In genomic region chr16:2003827-2004641, GRCh38 we compare ENCODE assay signal across 8 cellular contexts. TPM values are rescaled to one million over a fixed set of nuclear protein-coding genes. Genes with fewer than 3 reads are reported as not detected.
DNase-seq lines count a peak whose midpoint lies in the region; ATAC-seq and TF ChIP-seq lines count a peak whose summit lies in the region.

No MANE protein-coding gene starts in this region.

- peaks cover 38% of the 10 kb centered on the region for H3K4me1 Mint-ChIP-seq in Calu3 (ENCODE audit: low read depth, unreplicated experiment)
- H3K4me1 Mint-ChIP-seq in T-helper 2 cell treated with Interferon-gamma antibody and Interleukin-4, amounts not matched to agents 5 μg/mL and 100 μg/mL, for 36 hours (ENCODE audit: low read depth), result peaks cover 26% of the 10 kb centered on the region

- H3K9me3 ChIP-seq in HEK293 (ENCODE audit: control insufficient read depth, insufficient read depth, low read depth, low read length), result no peaks in the 10 kb centered on the region
- no peaks in the 10 kb centered on the region for H3K9me3 ChIP-seq in right cardiac atrium (ENCODE audit: control insufficient read depth, low read length)

- H3K36me3 Mint-ChIP-seq in Calu3 (ENCODE audit: insufficient read depth, unreplicated experiment), result peaks cover 42% of the 10 kb centered on the region
- H3K36me3 Mint-ChIP-seq in T-helper 2 cell treated with Interferon-gamma antibody and Interleukin-4, amounts not matched to agents 5 μg/mL and 100 μg/mL, for 36 hours (ENCODE audit: low read depth), result peaks cover 19% of the 10 kb centered on the region

- no TSS peak for BruUV-seq in Calu3 (replicated peaks; lab: Mats Ljungman, UMichigan)

- peak overlapping the region; percentile 61; the same call in 1 of the 2 replicates for H3K27ac ChIP-seq in HEK293 (ENCODE audit: extremely low read depth, low read depth, low read length)
- no peak overlapping the region for H3K27ac ChIP-seq in right cardiac atrium (ENCODE audit: low read length)

- CTCF ChIA-PET in Calu3 (lab: Charles Lee) (interaction anchor here (0.6 to 2.0 kb wide), 11 partner anchors 8 to 149 kb away, joined by 3 to 11 read pairs (median 4); partner anchors contain the start of genes PKD1 and TBL3), HEK293 (lab: Yijun Ruan, JAX) (interaction anchor here (0.6 to 3.3 kb wide), 35 partner anchors 9 to 1470 kb away, joined by 3 to 39 read pairs (median 4); partner anchors contain the start of genes GFER, NTHL1, PGP and TSC2)

- H3K27ac Mint-ChIP-seq in Calu3 (ENCODE audit: unreplicated experiment), result no peak overlapping the region
- H3K27ac Mint-ChIP-seq in T-helper 2 cell treated with Interferon-gamma antibody and Interleukin-4, amounts not matched to agents 5 μg/mL and 100 μg/mL, for 36 hours, result no peak overlapping the region

- DNase-seq in Calu3 (peak; percentile 97), NCI-H1694 (lab: John Stamatoyannopoulos, UW) (peak; percentile 83), anterior cingulate cortex (lab: John Stamatoyannopoulos, UW) (peak in 52 of 58 donors; percentile 11 to 83 (median 54)), right cardiac atrium (peak; percentile 92 to 97 (median 96)), retina (peak; percentile 92)
- DNase-seq in T-helper 2 cell treated with Interferon-gamma antibody and Interleukin-4, amounts not matched to agents 5 μg/mL and 100 μg/mL, for 36 hours (ENCODE audit: low spot score), result peak; percentile 84

- H3K4me3 Mint-ChIP-seq in Calu3 (ENCODE audit: low read depth, unreplicated experiment), result peak overlapping the region; percentile 17
- no peak overlapping the region for H3K4me3 Mint-ChIP-seq in T-helper 2 cell treated with Interferon-gamma antibody and Interleukin-4, amounts not matched to agents 5 μg/mL and 100 μg/mL, for 36 hours

- ATAC-seq in right cardiac atrium, result peak; percentile 80 to 82
- ATAC-seq in GM18511 (IDR thresholded peaks at IDR 0.05; ENCODE audit: unreplicated experiment), result no peak

- H3K4me3 ChIP-seq in HEK293 (ENCODE audit: low read depth, low read length) (no peak overlapping the region), right cardiac atrium (ENCODE audit: low read length) (no peak overlapping the region)

- POLR2A ChIA-PET in HEK293 (lab: Yijun Ruan, JAX), result interaction anchor here (0.6 to 2.1 kb wide), 12 partner anchors 8 to 151 kb away, joined by 3 to 19 read pairs (median 4); partner anchors contain the start of genes NTHL1, RPS2, TBL3 and TRAF7

- no peaks in the 10 kb centered on the region for H3K27me3 Mint-ChIP-seq in Calu3 (ENCODE audit: unreplicated experiment)
- H3K27me3 Mint-ChIP-seq in T-helper 2 cell treated with Interferon-gamma antibody and Interleukin-4, amounts not matched to agents 5 μg/mL and 100 μg/mL, for 36 hours (ENCODE audit: low read depth), result no peaks in the 10 kb centered on the region

- 27% methylated on average over 36 of the region's 36 CpGs for WGBS in right cardiac atrium

- no peaks in the 10 kb centered on the region for H3K27me3 ChIP-seq in right cardiac atrium (ENCODE audit: control insufficient read depth, insufficient read depth)

- intact Hi-C loops in Calu3 (cut with micrococcal nuclease; ENCODE audit: unreplicated experiment) (no loop called here), right cardiac atrium (cut with DNase I) (loop anchor here in 1 of 4 donors (5.0 kb wide), 1 partner anchor 148 kb away; no protein-coding TSS in a partner anchor)

- peaks cover 0 to 75% of the 10 kb centered on the region in 2 experiments; a peak in 2 of 3 replicates for H3K36me3 ChIP-seq in HEK293 (ENCODE audit: control insufficient read depth in 2 of 2, insufficient read depth in 1 of 2, low read length in 2 of 2)

- H3K4me1 ChIP-seq in HEK293 (ENCODE audit: control insufficient read depth, insufficient read depth, low read length), result peaks cover 27% of the 10 kb centered on the region
- H3K4me1 ChIP-seq in right cardiac atrium (ENCODE audit: control insufficient read depth, insufficient read depth, low read length), result peaks cover 12% of the 10 kb centered on the region

- no peaks in the 10 kb centered on the region for H3K9me3 Mint-ChIP-seq in Calu3 (ENCODE audit: low read depth, unreplicated experiment)
- H3K9me3 Mint-ChIP-seq in T-helper 2 cell treated with Interferon-gamma antibody and Interleukin-4, amounts not matched to agents 5 μg/mL and 100 μg/mL, for 36 hours, result no peaks in the 10 kb centered on the region

- TF ChIP-seq CTCF in Calu3 (IDR thresholded peaks at IDR 0.05; ENCODE audit: unreplicated experiment) (peak; percentile 97), HEK293 (tag by site-specific recombination; IDR thresholded peaks at IDR 0.05) (peak; percentile 99)

TF ChIP-seq in HEK293, 187 proteins besides CTCF, POLR2A, EP300 and RAD21 (continues in another document):
- no peak for TF ChIP-seq ZNF362 (tag by site-specific recombination; IDR thresholded peaks at IDR 0.05)
- TF ChIP-seq ZNF664 (tag by site-specific recombination; IDR thresholded peaks at IDR 0.05), result no peak
- peak; percentile 53; the same call in 1 of the 2 replicates for TF ChIP-seq REST (tag by site-specific recombination; IDR thresholded peaks at IDR 0.05)
- no peak; the same call in 1 of the 2 replicates for TF ChIP-seq ZNF610 (tag by site-specific recombination; IDR thresholded peaks at IDR 0.05; ENCODE audit: borderline replicate concordance)
- no peak for TF ChIP-seq MZF1 (tag by site-specific recombination; IDR thresholded peaks at IDR 0.05; ENCODE audit: borderline replicate concordance)
- no peak for TF ChIP-seq ZNF558 (tag by site-specific recombination; IDR thresholded peaks at IDR 0.05)
- no peak for TF ChIP-seq ZNF423 (tag by site-specific recombination; IDR thresholded peaks at IDR 0.05)
- TF ChIP-seq ZNF645 (tag by site-specific recombination; IDR thresholded peaks at IDR 0.05), result no peak
- peak; percentile 58; the same call in 1 of the 2 replicates for TF ChIP-seq ZFP69B (tag by site-specific recombination; IDR thresholded peaks at IDR 0.05)

RNA-seq across cellular contexts. Expression of gene ZNF598, which starts 5.6 kb away (rescaled TPM):
- total RNA-seq in Calu3 (2022), result 72.4 and 73.1 TPM in 2 replicates
- 10 to 100 TPM; 16.8 to 20.5 (median 17.5) TPM for total RNA-seq in right cardiac atrium
- polyA plus RNA-seq in right cardiac atrium, result 14.0 TPM

RNA-seq across cellular contexts. Expression of gene SYNGR3, which starts 14.3 kb away (rescaled TPM):
- total RNA-seq in Calu3 (2022), result 3.6 and 3.8 TPM in 2 replicates
- total RNA-seq in right cardiac atrium, result 1 to 10 TPM in 1 of 4 donors, under 1 TPM in 3; 0.57 to 1.0 (median 0.68) TPM
- 1.4 TPM for polyA plus RNA-seq in right cardiac atrium

RNA-seq across cellular contexts. Expression of gene NPW, which starts 15.6 kb away (rescaled TPM):
- 1.5 and 4.2 TPM in 2 replicates for total RNA-seq in Calu3 (2022)
- not detected for total RNA-seq in right cardiac atrium
- not detected for polyA plus RNA-seq in right cardiac atrium

RNA-seq across cellular contexts. Expression of gene GFER, which starts 20.0 kb away (rescaled TPM):
- total RNA-seq in Calu3 (2022) (40.8 and 43.5 TPM in 2 replicates), right cardiac atrium (10 to 100 TPM; 19.6 to 25.7 (median 22.2) TPM)
- 31.7 TPM for polyA plus RNA-seq in right cardiac atrium

RNA-seq across cellular contexts. Expression of gene NHERF2, which starts 22.7 kb away (rescaled TPM):
- total RNA-seq in Calu3 (2022), result 15.7 and 22.0 TPM in 2 replicates
- total RNA-seq in right cardiac atrium, result 100 to 1,000 TPM; 131 to 257 (median 158) TPM
- polyA plus RNA-seq in right cardiac atrium, result 228 TPM
